In the genomic region with DNA sequence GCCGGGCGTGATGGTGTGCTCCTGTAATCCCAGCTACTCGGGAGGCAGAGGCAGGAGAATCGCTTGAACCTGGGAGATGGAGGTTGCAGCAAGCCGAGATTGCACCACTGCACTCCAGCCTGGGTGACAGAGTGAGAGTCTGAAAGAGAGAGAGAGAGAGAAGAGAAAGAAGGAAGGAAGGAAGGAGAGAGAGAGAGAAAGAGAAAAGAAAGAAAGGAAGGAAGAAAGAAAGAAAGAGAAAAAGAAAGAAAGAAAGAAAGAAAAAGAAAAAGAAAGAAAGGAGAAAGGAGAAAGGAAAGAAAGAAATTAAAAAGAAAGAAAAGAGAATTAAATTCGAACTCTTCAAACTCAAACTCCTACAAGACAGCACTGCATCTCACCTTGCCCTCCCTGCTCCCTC, we compare ENCODE assay signal across 6 cellular contexts.
A peak's percentile ranks its signal among the peaks of the same experiment; 100 is the strongest.
DNase-seq lines count a peak whose midpoint lies in the region; ATAC-seq, FAIRE-seq and TF ChIP-seq lines count a peak whose summit lies in the region.
"Not testable (repeated sequence)": the region's sequence is repeated elsewhere in the genome, so short reads cannot be mapped to it uniquely, and the experiment has no call there.

No MANE protein-coding gene starts in this region.

- H3K9me3 Mint-ChIP-seq in GM23338: not testable (repeated sequence)

- not testable (repeated sequence) for FAIRE-seq in HepG2 (lab: Jason Lieb, UNC)

- H3K36me3 ChIP-seq in BLaER1; GM23338 (ENCODE audit: insufficient read depth); HCT116 (ENCODE audit: control insufficient read depth in 1 of 2, insufficient read depth in 2 of 2, low read length in 2 of 2); Loucy (ENCODE audit: insufficient read depth, low read length); PC-3 (ENCODE audit: low read depth, low read length); HepG2 (replicated peaks in 1 of 2; ENCODE audit: control insufficient read depth in 1 of 2, insufficient read depth in 2 of 2, low read length in 2 of 2): not testable (repeated sequence)

- intact Hi-C loops in HCT116 (cut with micrococcal nuclease): loop anchor here (1.0 to 5.0 kb wide), 4 partner anchors 70 to 408 kb away; a partner anchor contains a TSS
- intact Hi-C loops in PC-3 (cut with micrococcal nuclease): loop anchor here (1.0 to 5.0 kb wide), 6 partner anchors 79 to 410 kb away; no protein-coding TSS in a partner anchor
- intact Hi-C loops in HepG2 (cut with micrococcal nuclease; ENCODE audit: unreplicated experiment): loop anchor here (1.0 to 2.0 kb wide), 2 partner anchors 165 to 207 kb away; no protein-coding TSS in a partner anchor

- not testable (repeated sequence) for H3K27me3 ChIP-seq in BLaER1; GM23338 (ENCODE audit: insufficient read depth); Loucy (ENCODE audit: insufficient read depth, low read length, poor library complexity, severe bottlenecking)
- H3K27me3 ChIP-seq in HCT116 (ENCODE audit: insufficient read depth, low read length): peaks cover 18% of the 10 kb centered on the region; the same call in 1 of the 2 replicates
- H3K27me3 ChIP-seq in PC-3 (ENCODE audit: low read length): peaks cover 33% of the 10 kb centered on the region
- H3K27me3 ChIP-seq in HepG2 (ENCODE audit: control insufficient read depth in 1 of 2, insufficient read depth in 2 of 2, low read length in 2 of 2): peaks cover 2 to 19% of the 10 kb centered on the region in 2 experiments; a peak in 3 of 5 replicates

- H3K36me3 Mint-ChIP-seq in GM23338 (ENCODE audit: low read depth): not testable (repeated sequence)

- not testable (repeated sequence) for H3K4me1 Mint-ChIP-seq in GM23338

- CTCF ChIA-PET in HCT116 (lab: Charles Lee) (interaction anchor here (0.8 to 3.1 kb wide), 28 partner anchors 9 to 426 kb away, joined by 3 to 46 read pairs (median 5); no protein-coding TSS in a partner anchor), PC-3 (lab: Charles Lee) (interaction anchor here (0.6 to 1.6 kb wide), 7 partner anchors 12 to 601 kb away, joined by 3 to 14 read pairs (median 4); no protein-coding TSS in a partner anchor), HepG2 (lab: Yijun Ruan, JAX; ENCODE audit: low intra/inter-chr PET ratio, low total read pairs) (interaction anchor here (1.3 to 2.8 kb wide), 6 partner anchors 165 to 407 kb away, joined by 4 to 109 read pairs (median 10); no protein-coding TSS in a partner anchor)

- not testable (repeated sequence) for H3K27me3 Mint-ChIP-seq in GM23338 (ENCODE audit: insufficient read depth, low read depth, poor library complexity)

- not testable (repeated sequence) for ATAC-seq in GM23338, HCT116, PC-3, HepG2

- not testable (repeated sequence) for H3K9me2 ChIP-seq in GM23338 (ENCODE audit: insufficient read depth); HCT116 (ENCODE audit: insufficient read depth); Loucy (replicated peaks; ENCODE audit: low read depth, low read length); PC-3 (replicated peaks; ENCODE audit: low read length)

- H3K9ac ChIP-seq in BLaER1; HCT116 (ENCODE audit: low read length); Loucy (ENCODE audit: low read depth, low read length, poor library complexity, severe bottlenecking); PC-3 (ENCODE audit: low read length); HepG2 (ENCODE audit: insufficient read depth, low read depth, low read length): not testable (repeated sequence)

- H3K27ac Mint-ChIP-seq in GM23338: not testable (repeated sequence)

- not testable (repeated sequence) for DNase-seq in GM23338 (ENCODE audit: low spot score); HCT116 (ENCODE audit: low read depth, low spot score); PC-3; HepG2 (ENCODE audit: low spot score)

- H3K4me2 ChIP-seq in BLaER1 (peak overlapping the region; percentile 63), Loucy (ENCODE audit: low read depth, low read length, poor library complexity, severe bottlenecking) (peak overlapping the region; percentile 56), PC-3 (ENCODE audit: low read length) (peak overlapping the region; percentile 8; the same call in 1 of the 2 replicates)
- not testable (repeated sequence) for H3K4me2 ChIP-seq in GM23338; HCT116 (ENCODE audit: low read length); HepG2 (ENCODE audit: low read depth, low read length)

- POLR2A ChIA-PET in HCT116 (lab: Charles Lee); PC-3 (lab: Charles Lee; ENCODE audit: unreplicated experiment): not testable (repeated sequence)
- POLR2A ChIA-PET in HepG2 (lab: Yijun Ruan, JAX): interaction anchor here (0.8 kb wide), 1 partner anchor 395 kb away, joined by 3 read pairs; no protein-coding TSS in a partner anchor

- not testable (repeated sequence) for H3K4me3 ChIP-seq in BLaER1; GM23338; HCT116 (replicated peaks in 1 of 2; ENCODE audit: low read depth in 1 of 2, low read length in 2 of 2); Loucy (ENCODE audit: low read length, poor library complexity, severe bottlenecking); PC-3 (ENCODE audit: low read length); HepG2 (replicated peaks in 1 of 3; ENCODE audit: insufficient read depth in 1 of 3, low read depth in 2 of 3, low read length in 3 of 3)

- TF ChIP-seq RAD21 in HCT116 (IDR thresholded peaks at IDR 0.05; ENCODE audit: low read depth); HepG2 (CRISPR knock-in tag; IDR thresholded peaks at IDR 0.05): not testable (repeated sequence)

- not testable (repeated sequence) for TF ChIP-seq CTCF in GM23338 (conservative IDR thresholded peaks at IDR 0.05; ENCODE audit: low read depth in 2 of 2); HCT116 (IDR thresholded peaks at IDR 0.05 in 2 of 3, conservative IDR thresholded peaks at IDR 0.05 in 1 of 3; ENCODE audit: borderline replicate concordance in 1 of 3, insufficient read depth in 1 of 3, low read depth in 2 of 3, low read length in 2 of 3); Loucy (conservative IDR thresholded peaks at IDR 0.05; ENCODE audit: low read length); PC-3 (conservative IDR thresholded peaks at IDR 0.05; ENCODE audit: low read depth, low read length); HepG2 (CRISPR knock-in tag; IDR thresholded peaks at IDR 0.05)

- not testable (repeated sequence) for H3F3A ChIP-seq in GM23338 (replicated peaks; ENCODE audit: low read depth); Loucy (ENCODE audit: low read depth); PC-3 (ENCODE audit: low read length, unreplicated experiment)

- H3K79me2 ChIP-seq in GM23338 (replicated peaks; ENCODE audit: insufficient read depth); HCT116 (ENCODE audit: insufficient read depth, low read length); Loucy (ENCODE audit: insufficient read depth, low read length); PC-3 (ENCODE audit: low read length); HepG2 (ENCODE audit: insufficient read depth, low read length): not testable (repeated sequence)

- in situ Hi-C loops in HepG2 (cut with HindIII; ENCODE audit: extremely low pct_ligation_motif_present, low pct_unique_long_range_greater_than_20kb): loop anchor here (5.0 to 10.0 kb wide), 3 partner anchors 165 to 407 kb away; no protein-coding TSS in a partner anchor

- H3K9me3 ChIP-seq in BLaER1; HCT116 (ENCODE audit: control insufficient read depth in 1 of 2, insufficient read depth in 1 of 2, low read depth in 1 of 2, low read length in 2 of 2); Loucy (ENCODE audit: insufficient read depth, low read depth, low read length); PC-3 (ENCODE audit: low read length); HepG2 (ENCODE audit: low read length): not testable (repeated sequence)

- not testable (repeated sequence) for TF ChIP-seq POLR2A in HCT116 (IDR thresholded peaks at IDR 0.05; ENCODE audit: borderline replicate concordance, extremely low read depth, insufficient read depth, insufficient read length); HepG2 (IDR thresholded peaks at IDR 0.05; ENCODE audit: insufficient read depth in 1 of 2, low read depth in 2 of 2, low read length in 2 of 2)

- TF ChIP-seq EP300 in HepG2 (IDR thresholded peaks at IDR 0.05; ENCODE audit: low read depth in 2 of 2, low read length in 2 of 2); HepG2 (CRISPR knock-in tag; IDR thresholded peaks at IDR 0.05; ENCODE audit: borderline replicate concordance): not testable (repeated sequence)

- BruUV-seq in HCT116 (replicated peaks; lab: Mats Ljungman, UMichigan); PC-3 (replicated peaks; lab: Mats Ljungman, UMichigan); HepG2 (replicated peaks; lab: Mats Ljungman, UMichigan): not testable (repeated sequence)

- peaks cover 54% of the 10 kb centered on the region for H3K4me1 ChIP-seq in BLaER1
- H3K4me1 ChIP-seq in GM23338 (ENCODE audit: insufficient read depth); HCT116 (ENCODE audit: control insufficient read depth in 1 of 2, insufficient read depth in 2 of 2, low read length in 2 of 2); Loucy (ENCODE audit: insufficient read depth, low read length, poor library complexity, severe bottlenecking); PC-3 (ENCODE audit: insufficient read depth, low read length); HepG2 (ENCODE audit: insufficient read depth, low read length): not testable (repeated sequence)

- H2AFZ ChIP-seq in GM23338 (0 out of 2 replicates have a peak overlapping the region, but pooled peaks have one; percentile 69), HCT116 (ENCODE audit: low read depth, low read length, poor library complexity, severe bottlenecking) (peak overlapping the region; percentile 17)
- not testable (repeated sequence) for H2AFZ ChIP-seq in Loucy (ENCODE audit: low read length); PC-3 (ENCODE audit: low read length); HepG2 (ENCODE audit: low read length)

- not testable (repeated sequence) for H4K20me1 ChIP-seq in BLaER1; GM23338 (replicated peaks; ENCODE audit: insufficient read depth); HCT116 (ENCODE audit: insufficient read depth); Loucy (ENCODE audit: insufficient read depth, low read length, poor library complexity, severe bottlenecking); PC-3 (ENCODE audit: low read length); HepG2 (ENCODE audit: insufficient read depth, low read length)

- 22% methylated on average over 6 of the region's 6 CpGs for WGBS in HepG2 (ENCODE audit: low lambda C conversion rate)

- H3K4me3 Mint-ChIP-seq in GM23338: not testable (repeated sequence)

- RAD21 ChIA-PET in HCT116 (lab: Charles Lee; ENCODE audit: low non-redundant PET in 1 of 2, low total read pairs in 2 of 2, uncharacterized antibody in 2 of 2, unreplicated experiment in 2 of 2): interaction anchor here (0.6 to 1.4 kb wide), 5 partner anchors 69 to 209 kb away, joined by 3 to 12 read pairs (median 4); no protein-coding TSS in a partner anchor

- H3K27ac ChIP-seq in BLaER1; GM23338 (ENCODE audit: low read depth); HCT116 (ENCODE audit: low read depth, low read length); PC-3 (ENCODE audit: low read length); HepG2 (ENCODE audit: extremely low read length, insufficient read depth, low read length): not testable (repeated sequence)
